In genomic region chr2:130874512-130874911, GRCh38 we compare ENCODE assay signal across 17 cellular contexts. TPM values are rescaled to one million over a fixed set of nuclear protein-coding genes. Genes with fewer than 3 reads are reported as not detected.
A peak's percentile ranks its signal among the peaks of the same experiment; 100 is the strongest.
DNase-seq lines count a peak whose midpoint lies in the region; ATAC-seq, FAIRE-seq and TF ChIP-seq lines count a peak whose summit lies in the region.
"Had no signal": no experiment of that assay in that cellular context is flagged by ENCODE, and none has a peak within 500 bp of the region (broad histone marks: within the 10 kb centered on the region; RNA-seq: fewer than 3 reads in every experiment).

No MANE protein-coding gene starts in this region.

- SMC1A ChIA-PET in GM12878 (lab: Charles Lee; ENCODE audit: uncharacterized antibody, unreplicated experiment) = interaction anchor here (0.9 to 4.0 kb wide), 12 partner anchors 7 to 84 kb away, joined by 3 to 41 read pairs (median 5); no protein-coding TSS in a partner anchor

- no peak for FAIRE-seq in GM12878 (lab: Jason Lieb, UNC)
- FAIRE-seq: A549 had no signal

- WGBS in GM12878 (ENCODE audit: insufficient coverage, insufficient replicate concordance, low lambda C conversion rate, missing lambda C conversion rate) = 6% methylated on average over 3 of the region's 3 CpGs

- H3K79me2 ChIP-seq in GM12878 (ENCODE audit: control insufficient read depth, insufficient read depth, low read length) (no peaks in the 10 kb centered on the region), osteoblast (ENCODE audit: insufficient read depth, low read length) (no peaks in the 10 kb centered on the region)

- no peak for TF ChIP-seq POLR2A in GM12878 (IDR thresholded peaks at IDR 0.05; ENCODE audit: low read depth, low read length)

- no peaks in the 10 kb centered on the region for H3K36me3 ChIP-seq in GM12878 (ENCODE audit: control insufficient read depth in 2 of 2, insufficient read depth in 2 of 2, low read length in 1 of 2)
- H3K36me3 ChIP-seq in osteoblast (ENCODE audit: insufficient read depth, low read length) = no peaks in the 10 kb centered on the region
- H3K36me3 ChIP-seq: SJSA1 had no signal

- no peaks in the 10 kb centered on the region for H4K20me1 ChIP-seq in GM12878 (ENCODE audit: control insufficient read depth, insufficient read depth)
- no peaks in the 10 kb centered on the region for H4K20me1 ChIP-seq in osteoblast (ENCODE audit: insufficient read depth, low read length)

- TF ChIP-seq CTCF in GM12878 (IDR thresholded peaks at IDR 0.05 in 2 of 3, conservative IDR thresholded peaks at IDR 0.05 in 1 of 3; ENCODE audit: control insufficient read depth in 2 of 3, extremely low read depth in 1 of 3, insufficient read depth in 1 of 3, low read depth in 3 of 3, low read length in 3 of 3) (no peak), osteoblast (IDR thresholded peaks at IDR 0.05; ENCODE audit: extremely low read depth, low read depth, low read length) (no peak)

- TF ChIP-seq EP300 in GM12878 (IDR thresholded peaks at IDR 0.05; ENCODE audit: borderline replicate concordance in 1 of 2, control insufficient read depth in 1 of 2, low read depth in 2 of 2, low read length in 2 of 2) = no peak

- H3K9ac ChIP-seq in GM12878 (ENCODE audit: control insufficient read depth, insufficient read depth, low read length) = no peak overlapping the region
- H3K9ac ChIP-seq: KMS-11 had no signal

- CTCF ChIA-PET in GM12878 (lab: Yijun Ruan, JAX) = interaction anchor here (0.8 to 11.5 kb wide), 13 partner anchors 10 to 85 kb away, joined by 3 to 265 read pairs (median 6); no protein-coding TSS in a partner anchor

- H3K4me1 ChIP-seq in GM12878 (ENCODE audit: control insufficient read depth, insufficient read depth, low read length) = no peaks in the 10 kb centered on the region
- H3K4me1 ChIP-seq in osteoblast (ENCODE audit: insufficient read depth, low read length) = no peaks in the 10 kb centered on the region
- H3K4me1 ChIP-seq: A549, SJSA1 had no signal

- H3K27me3 ChIP-seq in GM12878 (replicated peaks in 1 of 2; ENCODE audit: control insufficient read depth in 2 of 2, insufficient read depth in 2 of 2, low read length in 1 of 2) = no peaks in the 10 kb centered on the region; a peak in 2 of 4 replicates
- no peaks in the 10 kb centered on the region for H3K27me3 ChIP-seq in osteoblast (ENCODE audit: insufficient read depth, low read length)
- H3K27me3 ChIP-seq: SJSA1 had no signal

- POLR2A ChIA-PET in GM12878 (lab: Charles Lee) = interaction anchor here (1.2 kb wide), 1 partner anchor 79 kb away, joined by 4 read pairs; no protein-coding TSS in a partner anchor

- H3K4me3 ChIP-seq in GM12878 (no peak overlapping the region), osteoblast (ENCODE audit: insufficient read depth, low read length) (no peak overlapping the region)
- H3K4me3 ChIP-seq: A549, SJSA1 had no signal

- peak; percentile 48 for DNase-seq in activated effector memory CD4-positive, alpha-beta T cell treated with anti-CD3 and anti-CD28 coated beads, Interleukin-2, amount 50 U/mL, for 16 hours
- no peak for DNase-seq in activated effector memory CD4-positive, alpha-beta T cell treated with Interleukin-2 at 50 U/mL for 16 hours
- DNase-seq in GM12878 (ENCODE audit: low read depth, low spot score) = no peak
- DNase-seq in osteoblast (ENCODE audit: insufficient read length, low spot score, missing footprints) = peak; percentile 49
- no peak for DNase-seq in AG08395 (ENCODE audit: low spot score)
- DNase-seq in DMS53 (lab: John Stamatoyannopoulos, UW) = no peak
- no peak for DNase-seq in epidermal melanocyte (ENCODE audit: insufficient read length, low spot score)
- DNase-seq: H9, NCI-H1105, NCI-H187, NCI-H2107, NCI-H345, NCI-H524 treated with DMSO at 0.1 percent for 48 hours had no signal

- H2AFZ ChIP-seq in GM12878 (ENCODE audit: control insufficient read depth, low read depth, low read length) (no peak overlapping the region), osteoblast (ENCODE audit: low read length) (no peak overlapping the region)

- intact Hi-C loops in GM12878 (cut with micrococcal nuclease; ENCODE audit: unreplicated experiment) = no loop called here

- BruUV-seq in GM12878 (replicated peaks; lab: Mats Ljungman, UMichigan) = no TSS peak

- H3K4me2 ChIP-seq in GM12878 (ENCODE audit: control insufficient read depth, insufficient read depth) (no peak overlapping the region), osteoblast (ENCODE audit: insufficient read depth, low read length) (no peak overlapping the region)
- H3K4me2 ChIP-seq: A549, KMS-11 had no signal

- in situ Hi-C loops in GM12878 (cut with MboI) = loop anchor here (5.0 kb wide), 1 partner anchor 72 kb away; no protein-coding TSS in a partner anchor

- peak; percentile 16; the same call in 1 of the 3 replicates for ATAC-seq in GM12878

- RAD21 ChIA-PET in GM12878 (lab: Charles Lee; ENCODE audit: unreplicated experiment) = interaction anchor here (0.8 to 5.7 kb wide), 11 partner anchors 11 to 90 kb away, joined by 3 to 60 read pairs (median 4); partner anchors contain the start of gene ARHGEF4

- H3K27ac ChIP-seq in GM12878 (ENCODE audit: control insufficient read depth, insufficient read depth) = no peak overlapping the region
- H3K27ac ChIP-seq in osteoblast (ENCODE audit: low read depth, low read length) = no peak overlapping the region
- H3K27ac ChIP-seq: A549, C4-2B, KMS-11, SJSA1 had no signal

- H3K9me3 ChIP-seq in GM12878 (replicated peaks; ENCODE audit: control insufficient read depth, insufficient read depth, low read length) (no peaks in the 10 kb centered on the region), osteoblast (ENCODE audit: low read depth, low read length) (no peaks in the 10 kb centered on the region)
- H3K9me3 ChIP-seq: A549, SJSA1 had no signal

- no peak for TF ChIP-seq RAD21 in GM12878 (IDR thresholded peaks at IDR 0.05; ENCODE audit: insufficient read depth, low read depth, low read length)

TF ChIP-seq in GM12878, 131 proteins besides CTCF, POLR2A, EP300 and RAD21:
- TF ChIP-seq ZBTB11 (CRISPR knock-in tag; IDR thresholded peaks at IDR 0.05) (no peak), EED (IDR thresholded peaks at IDR 0.05; ENCODE audit: low read depth) (no peak)

RNA-seq across cellular contexts. Expression of gene ARHGEF4, which starts 37.8 kb away (rescaled TPM):
- total RNA-seq in GM12878 (2013; cell fraction: nucleolus; rRNA removed) = 15.4 and 16.4 TPM in 2 replicates
- total RNA-seq in GM12878 (2014; rRNA removed) (not detected in 2 replicates), GM12878 (2014; rRNA removed; fragmentation: Illumina TruSeq; extraction: Trizol) (not detected in 2 replicates), GM12878 (2021) (0.21 TPM in 2 replicates), osteoblast (3.6 and 7.7 TPM in 2 replicates)
- not detected for polyA plus RNA-seq in GM12878 (2011; ENCODE audit: low read depth)
- polyA plus RNA-seq in GM12878 (2011; rRNA removed) (0.04 and 0.12 TPM in 2 replicates), GM12878 (2014; fragmentation: Illumina TruSeq; extraction: Trizol) (0.06 TPM in 1 of 2 replicates, not detected in the other), GM12878 (2014; fragmentation: Nextera tagmentation; extraction: Ambion mirVana) (under 1 TPM in 1 of 2 experiments, not detected in 1; 0.02 TPM), GM12878 (2014; rRNA removed) (not detected in 2 replicates), GM12878 (2016; fragmentation: Nextera tagmentation; extraction: Ambion mirVana) (under 1 TPM in 1 of 2 experiments, not detected in 1; 0.24 TPM)
- 0.15 and 0.16 TPM in 2 replicates for polyA plus RNA-seq in GM12878 (2011; cell fraction: cytosol; rRNA removed)
- 1.2 and 1.8 TPM in 2 replicates for polyA plus RNA-seq in GM12878 (2011; cell fraction: nucleus; rRNA removed)
- polyA plus RNA-seq in GM12878 (2012) = 0.04 and 0.11 TPM in 2 replicates
- polyA minus RNA-seq in GM12878 (2011; rRNA and poly(A)+ RNA removed) = 0.41 and 0.66 TPM in 2 replicates
- polyA minus RNA-seq in GM12878 (2011; cell fraction: cytosol; rRNA and poly(A)+ RNA removed) = 0.42 TPM in 1 of 2 replicates, not detected in the other
- polyA minus RNA-seq in GM12878 (2011; cell fraction: nucleus; rRNA and poly(A)+ RNA removed) = 0.60 and 0.77 TPM in 2 replicates

Comparison
In these comparisons a context has a peak if more than half of its experiments do, and no peak if none do; other contexts are left out.
1. DNase-seq: peak in activated effector memory CD4-positive, alpha-beta T cell treated with anti-CD3 and anti-CD28 coated beads, Interleukin-2, amount 50 U/mL, for 16 hours (single experiment) and osteoblast (single experiment); none in activated effector memory CD4-positive, alpha-beta T cell treated with Interleukin-2 at 50 U/mL for 16 hours (single experiment), GM12878 (single experiment), AG08395 (single experiment), DMS53 (single experiment) and epidermal melanocyte (single experiment).